Comparison of ENCODE assay signal across 21 cellular contexts in genomic region chr15:68439506-68439905, GRCh38.
"Had no signal": no experiment of that assay in that cellular context is flagged by ENCODE, and none has a peak within 500 bp of the region (broad histone marks: within the 10 kb centered on the region; RNA-seq: fewer than 3 reads in every experiment).

No MANE protein-coding gene starts in this region.

- DNase-seq: activated CD4-positive, alpha-beta T cell treated with anti-CD3 and anti-CD28 coated beads for 36 hours; activated CD4-positive, CD25-positive, alpha-beta regulatory T cell; activated naive CD8-positive, alpha-beta T cell treated with anti-CD3 and anti-CD28 coated beads, Interleukin-2, amount 50 U/mL, for 24 hours; activated T-cell treated with anti-CD3 and anti-CD28 coated beads, Interleukin-2, amount 50 U/mL, for 48 hours; amygdala; caudate nucleus; cortex of kidney; foreskin melanocyte; heart right ventricle; left lung; lower lobe of right lung; mucosa of descending colon; right lobe of liver; stimulated activated CD4-positive, alpha-beta T cell treated with anti-CD3 and anti-CD28 coated beads, Interleukin-2, amount 100 ng/mL, for 48 hours had no signal

- H3K9me3 ChIP-seq: left lung, lower lobe of right lung, mucosa of descending colon, neutrophil, right lobe of liver, thoracic aorta had no signal

- H3K4me1 Mint-ChIP-seq: activated CD4-positive, alpha-beta T cell treated with anti-CD3 and anti-CD28 coated beads for 36 hours; activated naive CD4-positive, alpha-beta T cell treated with anti-CD3 and anti-CD28 coated beads, Interleukin-2, amount 50 U/mL, for 24 hours; activated naive CD8-positive, alpha-beta T cell treated with anti-CD3 and anti-CD28 coated beads, Interleukin-2, amount 50 U/mL, for 24 hours had no signal

- H3K27me3 ChIP-seq: right lobe of liver had no signal

- H3K4me1 ChIP-seq: left lung, right lobe of liver had no signal

- H3K27ac Mint-ChIP-seq: activated CD4-positive, alpha-beta T cell treated with anti-CD3 and anti-CD28 coated beads for 36 hours; activated naive CD4-positive, alpha-beta T cell treated with anti-CD3 and anti-CD28 coated beads, Interleukin-2, amount 50 U/mL, for 24 hours; activated naive CD8-positive, alpha-beta T cell treated with anti-CD3 and anti-CD28 coated beads, Interleukin-2, amount 50 U/mL, for 24 hours; activated T-helper 2 cell treated with anti-CD3 and anti-CD28 coated beads, Interferon-gamma antibody, Interleukin-2, Interleukin-4, amounts not matched to agents 10 μg/mL and 5 μg/mL and 100 μg/mL, durations not matched to agents 14 hours and 24 hours and 36 hours; nephron; stimulated activated naive CD8-positive, alpha-beta T cell treated with anti-CD3 and anti-CD28 coated beads, Interleukin-15, Interleukin-2, amounts not matched to agents 100 ng/mL and 50 ng/mL, for 24 hours had no signal

- H3K9me3 Mint-ChIP-seq: activated naive CD4-positive, alpha-beta T cell treated with anti-CD3 and anti-CD28 coated beads, Interleukin-2, amount 50 U/mL, for 24 hours; activated naive CD8-positive, alpha-beta T cell treated with anti-CD3 and anti-CD28 coated beads, Interleukin-2, amount 50 U/mL, for 24 hours; activated T-helper 2 cell treated with anti-CD3 and anti-CD28 coated beads, Interferon-gamma antibody, Interleukin-2, Interleukin-4, amounts not matched to agents 10 μg/mL and 5 μg/mL and 100 μg/mL, durations not matched to agents 14 hours and 24 hours and 36 hours; stimulated activated naive CD8-positive, alpha-beta T cell treated with anti-CD3 and anti-CD28 coated beads, Interleukin-15, Interleukin-2, amounts not matched to agents 100 ng/mL and 50 ng/mL, for 24 hours had no signal

- ATAC-seq: activated CD4-positive, alpha-beta T cell treated with anti-CD3 and anti-CD28 coated beads for 36 hours; activated naive CD8-positive, alpha-beta T cell treated with anti-CD3 and anti-CD28 coated beads, Interleukin-2, amount 50 U/mL, for 24 hours; esophagus mucosa; heart right ventricle; left lung; lower lobe of right lung; mucosa of descending colon had no signal

- H3K27ac ChIP-seq: heart right ventricle, left lung, lower lobe of right lung, neutrophil, right lobe of liver, thoracic aorta had no signal

- H3K36me3 ChIP-seq: heart right ventricle, left lung, lower lobe of right lung, neutrophil, right lobe of liver, thoracic aorta had no signal

- H3K36me3 Mint-ChIP-seq: activated naive CD4-positive, alpha-beta T cell treated with anti-CD3 and anti-CD28 coated beads, Interleukin-2, amount 50 U/mL, for 24 hours had no signal

- H3K4me3 Mint-ChIP-seq: activated CD4-positive, alpha-beta T cell treated with anti-CD3 and anti-CD28 coated beads for 36 hours; activated naive CD4-positive, alpha-beta T cell treated with anti-CD3 and anti-CD28 coated beads, Interleukin-2, amount 50 U/mL, for 24 hours; activated naive CD8-positive, alpha-beta T cell treated with anti-CD3 and anti-CD28 coated beads, Interleukin-2, amount 50 U/mL, for 24 hours; nephron; stimulated activated naive CD8-positive, alpha-beta T cell treated with anti-CD3 and anti-CD28 coated beads, Interleukin-15, Interleukin-2, amounts not matched to agents 100 ng/mL and 50 ng/mL, for 24 hours had no signal

- H3K4me3 ChIP-seq: heart right ventricle, left lung, lower lobe of right lung, mucosa of descending colon, right lobe of liver, thoracic aorta had no signal
